ENCODE assay signal across 9 cellular contexts in the genomic region with DNA sequence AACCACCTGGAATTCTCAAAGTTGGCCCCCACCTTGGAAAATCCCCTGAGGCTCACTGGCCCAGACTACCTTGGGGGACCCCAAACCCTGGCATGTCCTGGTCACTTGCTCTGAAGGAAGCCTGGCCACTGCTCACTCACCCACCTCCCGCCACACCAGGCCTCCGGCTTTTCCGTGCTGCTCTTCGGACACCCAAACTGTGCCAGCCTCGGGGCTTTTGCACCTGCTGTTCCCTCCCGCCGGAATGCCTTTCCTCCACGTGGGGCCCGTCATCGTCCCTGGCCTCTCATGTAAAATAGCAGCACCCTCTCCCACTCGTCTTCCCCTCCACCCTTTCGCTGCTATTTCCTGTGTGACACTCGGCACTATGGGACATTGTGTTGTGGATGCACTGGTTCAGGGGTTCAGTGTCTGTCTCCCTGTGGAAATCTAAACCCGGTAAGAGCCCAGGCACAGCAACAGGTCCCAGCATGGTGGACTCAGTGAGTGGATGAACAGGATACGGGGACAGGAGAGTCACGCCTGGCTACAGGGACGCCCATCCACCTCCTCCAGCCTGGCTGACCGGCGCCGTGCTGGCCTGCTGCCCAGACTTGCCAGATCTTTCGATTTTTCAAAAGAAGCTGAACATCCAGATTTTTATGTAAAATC.
DNase-seq lines count a peak whose midpoint lies in the region; ATAC-seq and TF ChIP-seq lines count a peak whose summit lies in the region.
"Had no signal": no experiment of that assay in that cellular context is flagged by ENCODE, and none has a peak within 500 bp of the region (broad histone marks: within the 10 kb centered on the region; RNA-seq: fewer than 3 reads in every experiment).

No MANE protein-coding gene starts in this region.

- no peak overlapping the region for H3K4me3 ChIP-seq in liver (ENCODE audit: low read depth in 1 of 3, low read length in 3 of 3)

- peak overlapping the region; percentile 93 for H3K27ac ChIP-seq in caudate nucleus (ENCODE audit: low read depth, low read length)
- H3K27ac ChIP-seq in liver (ENCODE audit: low read depth in 1 of 2, low read length in 2 of 2): peak overlapping the region; percentile 51 to 57
- H3K27ac ChIP-seq in temporal lobe (ENCODE audit: low read depth, low read length): peak overlapping the region; percentile 94

- no peak overlapping the region for H3K9ac ChIP-seq in liver (ENCODE audit: low read depth in 1 of 2, low read length in 2 of 2)

- H3K9me3 ChIP-seq in liver (ENCODE audit: control insufficient read depth in 4 of 4, low read length in 3 of 4): no peaks in the 10 kb centered on the region

- no peaks in the 10 kb centered on the region for H3K27me3 ChIP-seq in liver (ENCODE audit: control insufficient read depth in 4 of 4, insufficient read depth in 4 of 4, low read length in 3 of 4)

- peaks cover 2 to 31% (median 20%) of the 10 kb centered on the region in 4 donors for H3K4me1 ChIP-seq in liver (ENCODE audit: control insufficient read depth in 4 of 4, insufficient read depth in 4 of 4, low read length in 3 of 4)

- no peak for TF ChIP-seq CTCF in liver (IDR thresholded peaks at IDR 0.05; ENCODE audit: low read depth, low read length, missing input control)

- ATAC-seq in GM19455 (IDR thresholded peaks at IDR 0.05; ENCODE audit: unreplicated experiment) (no peak), GM18505 (IDR thresholded peaks at IDR 0.05; ENCODE audit: unreplicated experiment) (no peak)

- peak; percentile 51 for DNase-seq in NCI-H1092 (lab: John Stamatoyannopoulos, UW)
- DNase-seq in caudate nucleus (lab: John Stamatoyannopoulos, UW): peak in 40 of 61 donors; percentile 15 to 77 (median 53)
- DNase-seq in NCI-H1105 treated with DMSO at 0.1 percent for 48 hours (lab: John Stamatoyannopoulos, UW): no peak
- DNase-seq in NAMALWA (ENCODE audit: low spot score): no peak
- DNase-seq: NCI-H748 treated with DMSO at 0.1 percent for 48 hours had no signal

- 57% methylated on average over 21 of the region's 21 CpGs for WGBS in liver

- H3K36me3 ChIP-seq in liver (ENCODE audit: control insufficient read depth in 4 of 4, insufficient read depth in 3 of 4, low read depth in 1 of 4, low read length in 3 of 4): no peaks in the 10 kb centered on the region

- TF ChIP-seq RAD21 in liver (IDR thresholded peaks at IDR 0.05): peak in 1 of 2 donors; percentile 46

- no peak for TF ChIP-seq POLR2A in GM18505 (IDR thresholded peaks at IDR 0.05; ENCODE audit: borderline replicate concordance, extremely low read depth, insufficient read depth, insufficient read length)

TF ChIP-seq in liver, 16 proteins besides CTCF, POLR2A, EP300 and RAD21:
- no peak for TF ChIP-seq HNF4A (conservative IDR thresholded peaks at IDR 0.05)
- no peak for TF ChIP-seq FOXA1 (IDR thresholded peaks at IDR 0.05)
- no peak for TF ChIP-seq FOXA2 (IDR thresholded peaks at IDR 0.05)
- TF ChIP-seq, protein P1, sequence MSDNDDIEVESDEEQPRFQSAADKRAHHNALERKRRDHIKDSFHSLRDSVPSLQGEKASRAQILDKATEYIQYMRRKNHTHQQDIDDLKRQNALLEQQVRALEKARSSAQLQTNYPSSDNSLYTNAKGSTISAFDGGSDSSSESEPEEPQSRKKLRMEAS (IDR thresholded peaks at IDR 0.05): no peak
- TF ChIP-seq, protein P2, sequence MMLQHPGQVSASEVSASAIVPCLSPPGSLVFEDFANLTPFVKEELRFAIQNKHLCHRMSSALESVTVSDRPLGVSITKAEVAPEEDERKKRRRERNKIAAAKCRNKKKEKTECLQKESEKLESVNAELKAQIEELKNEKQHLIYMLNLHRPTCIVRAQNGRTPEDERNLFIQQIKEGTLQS (IDR thresholded peaks at IDR 0.05): no peak
- no peak for TF ChIP-seq YY1 (IDR thresholded peaks at IDR 0.05)
- no peak for TF ChIP-seq HNF4G (IDR thresholded peaks at IDR 0.05)
- no peak for TF ChIP-seq EGR1 (IDR thresholded peaks at IDR 0.05; ENCODE audit: low read depth in 2 of 2)
- TF ChIP-seq JUND (IDR thresholded peaks at IDR 0.05): no peak
- no peak for TF ChIP-seq NR2F2 (IDR thresholded peaks at IDR 0.05)
- TF ChIP-seq SP1 (IDR thresholded peaks at IDR 0.05): no peak
- no peak for TF ChIP-seq TAF1 (conservative IDR thresholded peaks at IDR 0.05)
- TF ChIP-seq, protein P3, sequence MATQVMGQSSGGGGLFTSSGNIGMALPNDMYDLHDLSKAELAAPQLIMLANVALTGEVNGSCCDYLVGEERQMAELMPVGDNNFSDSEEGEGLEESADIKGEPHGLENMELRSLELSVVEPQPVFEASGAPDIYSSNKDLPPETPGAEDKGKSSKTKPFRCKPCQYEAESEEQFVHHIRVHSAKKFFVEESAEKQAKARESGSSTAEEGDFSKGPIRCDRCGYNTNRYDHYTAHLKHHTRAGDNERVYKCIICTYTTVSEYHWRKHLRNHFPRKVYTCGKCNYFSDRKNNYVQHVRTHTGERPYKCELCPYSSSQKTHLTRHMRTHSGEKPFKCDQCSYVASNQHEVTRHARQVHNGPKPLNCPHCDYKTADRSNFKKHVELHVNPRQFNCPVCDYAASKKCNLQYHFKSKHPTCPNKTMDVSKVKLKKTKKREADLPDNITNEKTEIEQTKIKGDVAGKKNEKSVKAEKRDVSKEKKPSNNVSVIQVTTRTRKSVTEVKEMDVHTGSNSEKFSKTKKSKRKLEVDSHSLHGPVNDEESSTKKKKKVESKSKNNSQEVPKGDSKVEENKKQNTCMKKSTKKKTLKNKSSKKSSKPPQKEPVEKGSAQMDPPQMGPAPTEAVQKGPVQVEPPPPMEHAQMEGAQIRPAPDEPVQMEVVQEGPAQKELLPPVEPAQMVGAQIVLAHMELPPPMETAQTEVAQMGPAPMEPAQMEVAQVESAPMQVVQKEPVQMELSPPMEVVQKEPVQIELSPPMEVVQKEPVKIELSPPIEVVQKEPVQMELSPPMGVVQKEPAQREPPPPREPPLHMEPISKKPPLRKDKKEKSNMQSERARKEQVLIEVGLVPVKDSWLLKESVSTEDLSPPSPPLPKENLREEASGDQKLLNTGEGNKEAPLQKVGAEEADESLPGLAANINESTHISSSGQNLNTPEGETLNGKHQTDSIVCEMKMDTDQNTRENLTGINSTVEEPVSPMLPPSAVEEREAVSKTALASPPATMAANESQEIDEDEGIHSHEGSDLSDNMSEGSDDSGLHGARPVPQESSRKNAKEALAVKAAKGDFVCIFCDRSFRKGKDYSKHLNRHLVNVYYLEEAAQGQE (IDR thresholded peaks at IDR 0.05): no peak
- TF ChIP-seq, protein P4, sequence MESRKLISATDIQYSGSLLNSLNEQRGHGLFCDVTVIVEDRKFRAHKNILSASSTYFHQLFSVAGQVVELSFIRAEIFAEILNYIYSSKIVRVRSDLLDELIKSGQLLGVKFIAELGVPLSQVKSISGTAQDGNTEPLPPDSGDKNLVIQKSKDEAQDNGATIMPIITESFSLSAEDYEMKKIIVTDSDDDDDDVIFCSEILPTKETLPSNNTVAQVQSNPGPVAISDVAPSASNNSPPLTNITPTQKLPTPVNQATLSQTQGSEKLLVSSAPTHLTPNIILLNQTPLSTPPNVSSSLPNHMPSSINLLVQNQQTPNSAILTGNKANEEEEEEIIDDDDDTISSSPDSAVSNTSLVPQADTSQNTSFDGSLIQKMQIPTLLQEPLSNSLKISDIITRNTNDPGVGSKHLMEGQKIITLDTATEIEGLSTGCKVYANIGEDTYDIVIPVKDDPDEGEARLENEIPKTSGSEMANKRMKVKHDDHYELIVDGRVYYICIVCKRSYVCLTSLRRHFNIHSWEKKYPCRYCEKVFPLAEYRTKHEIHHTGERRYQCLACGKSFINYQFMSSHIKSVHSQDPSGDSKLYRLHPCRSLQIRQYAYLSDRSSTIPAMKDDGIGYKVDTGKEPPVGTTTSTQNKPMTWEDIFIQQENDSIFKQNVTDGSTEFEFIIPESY (IDR thresholded peaks at IDR 0.05): no peak
- no peak for TF ChIP-seq GABPA (IDR thresholded peaks at IDR 0.05 in 1 of 2, conservative IDR thresholded peaks at IDR 0.05 in 1 of 2)
- no peak for TF ChIP-seq RXRA (IDR thresholded peaks at IDR 0.05)

Comparison
In these comparisons a context has a peak if more than half of its experiments do, and no peak if none do; other contexts are left out.
1. DNase-seq: peak in NCI-H1092 (single experiment) and caudate nucleus (40 of 61); none in NCI-H1105 treated with DMSO at 0.1 percent for 48 hours (single experiment) and NAMALWA (single experiment).
2. Peak in every context shown above with its lines, with median percentiles within 50 percentile points of each other: H3K27ac ChIP-seq.